1 cellular context compared by ENCODE assay signal in the genomic region with DNA sequence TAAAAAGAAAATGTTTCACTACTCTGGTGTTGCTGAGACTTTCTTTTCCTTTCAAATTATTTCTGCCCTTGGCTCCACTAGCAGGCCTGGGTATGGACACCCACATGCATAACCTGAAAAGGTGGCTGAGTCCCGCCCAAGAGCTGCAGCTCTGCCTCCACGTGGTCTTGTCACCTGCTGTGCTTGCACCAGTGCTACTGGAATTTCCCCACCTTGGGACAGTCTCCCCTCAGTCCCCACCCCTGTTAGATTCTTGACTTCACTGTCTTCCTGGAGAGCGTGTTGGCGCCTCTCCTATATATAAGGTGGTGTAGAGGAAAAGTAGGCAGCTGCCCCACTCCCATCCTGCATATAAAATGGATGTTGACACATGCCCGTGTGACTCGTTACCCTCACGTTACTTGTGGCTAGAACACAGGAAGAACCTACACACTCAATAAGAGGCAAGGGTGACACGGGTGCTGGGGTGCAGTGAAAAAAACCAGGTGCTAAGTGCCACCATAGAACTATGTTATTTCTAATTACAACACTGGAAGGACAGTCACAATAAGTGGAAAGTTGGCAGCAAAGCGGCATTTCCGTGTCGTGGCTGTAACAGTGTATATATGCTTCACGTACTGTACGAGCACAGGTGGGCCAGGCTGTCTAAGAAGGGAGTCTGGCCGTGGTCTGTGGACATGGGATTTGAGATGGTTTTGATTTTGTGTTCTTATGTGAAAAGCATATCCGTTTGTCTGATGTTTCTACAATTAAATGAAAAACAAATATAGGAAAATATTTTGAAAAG.
TF ChIP-seq lines count a peak whose summit lies in the region.

No MANE protein-coding gene starts in this region.

TF ChIP-seq in HCT116, 20 proteins besides CTCF, POLR2A, EP300 and RAD21:
- TF ChIP-seq ELF1 (IDR thresholded peaks at IDR 0.05; ENCODE audit: borderline replicate concordance, low read depth) (no peak), POLR2AphosphoS5 (IDR thresholded peaks at IDR 0.05; ENCODE audit: low read depth, low read length) (no peak), EGR1 (IDR thresholded peaks at IDR 0.05; ENCODE audit: low read depth) (no peak), YY1 (IDR thresholded peaks at IDR 0.05; ENCODE audit: extremely low read depth, insufficient replicate concordance, low read depth, low read length) (no peak), CBX3 (IDR thresholded peaks at IDR 0.05; ENCODE audit: low read depth) (no peak), EZH2phosphoT487 (IDR thresholded peaks at IDR 0.05; ENCODE audit: borderline replicate concordance) (no peak), FOSL1 (IDR thresholded peaks at IDR 0.05; ENCODE audit: low read depth) (no peak), ZFX (IDR thresholded peaks at IDR 0.05) (no peak), ZNF274 (IDR thresholded peaks at IDR 0.05; ENCODE audit: low read depth, low read length) (no peak), CEBPB (IDR thresholded peaks at IDR 0.05; ENCODE audit: low read depth) (no peak)
- TF ChIP-seq, protein P1, sequence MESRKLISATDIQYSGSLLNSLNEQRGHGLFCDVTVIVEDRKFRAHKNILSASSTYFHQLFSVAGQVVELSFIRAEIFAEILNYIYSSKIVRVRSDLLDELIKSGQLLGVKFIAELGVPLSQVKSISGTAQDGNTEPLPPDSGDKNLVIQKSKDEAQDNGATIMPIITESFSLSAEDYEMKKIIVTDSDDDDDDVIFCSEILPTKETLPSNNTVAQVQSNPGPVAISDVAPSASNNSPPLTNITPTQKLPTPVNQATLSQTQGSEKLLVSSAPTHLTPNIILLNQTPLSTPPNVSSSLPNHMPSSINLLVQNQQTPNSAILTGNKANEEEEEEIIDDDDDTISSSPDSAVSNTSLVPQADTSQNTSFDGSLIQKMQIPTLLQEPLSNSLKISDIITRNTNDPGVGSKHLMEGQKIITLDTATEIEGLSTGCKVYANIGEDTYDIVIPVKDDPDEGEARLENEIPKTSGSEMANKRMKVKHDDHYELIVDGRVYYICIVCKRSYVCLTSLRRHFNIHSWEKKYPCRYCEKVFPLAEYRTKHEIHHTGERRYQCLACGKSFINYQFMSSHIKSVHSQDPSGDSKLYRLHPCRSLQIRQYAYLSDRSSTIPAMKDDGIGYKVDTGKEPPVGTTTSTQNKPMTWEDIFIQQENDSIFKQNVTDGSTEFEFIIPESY (IDR thresholded peaks at IDR 0.05; ENCODE audit: extremely low read depth, insufficient replicate concordance, low read length), result no peak
- TF ChIP-seq, protein P2, sequence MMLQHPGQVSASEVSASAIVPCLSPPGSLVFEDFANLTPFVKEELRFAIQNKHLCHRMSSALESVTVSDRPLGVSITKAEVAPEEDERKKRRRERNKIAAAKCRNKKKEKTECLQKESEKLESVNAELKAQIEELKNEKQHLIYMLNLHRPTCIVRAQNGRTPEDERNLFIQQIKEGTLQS (IDR thresholded peaks at IDR 0.05), result no peak
TF ChIP-seq in HCT116: peak in this region for 0.
